In the genomic region with DNA sequence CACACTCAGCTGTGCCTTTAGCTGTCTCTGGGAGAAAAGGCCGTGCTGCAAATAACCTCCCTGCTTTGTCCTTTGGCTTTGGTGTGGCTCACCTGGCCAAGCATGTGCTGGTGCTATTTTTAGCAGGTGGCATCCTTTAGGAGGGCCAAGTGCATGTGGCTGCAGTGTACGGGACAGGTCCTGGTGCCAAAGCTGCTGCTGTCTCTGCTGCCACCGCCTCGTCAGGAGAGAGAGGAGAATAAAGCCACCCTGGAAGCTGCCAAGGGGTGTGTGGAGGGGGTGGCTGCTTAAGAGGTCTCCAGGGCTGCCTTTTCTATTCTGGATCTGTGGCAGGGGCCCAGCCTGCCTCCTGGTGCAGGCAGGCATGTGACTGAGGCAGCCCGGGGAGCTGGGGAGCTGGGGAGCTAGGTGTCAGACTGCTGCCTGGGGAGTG, we compare ENCODE assay signal across 12 cellular contexts. TPM values are rescaled to one million over a fixed set of nuclear protein-coding genes. Genes with fewer than 3 reads are reported as not detected.
DNase-seq lines count a peak whose midpoint lies in the region; ATAC-seq and TF ChIP-seq lines count a peak whose summit lies in the region.
"Had no signal": no experiment of that assay in that cellular context is flagged by ENCODE, and none has a peak within 500 bp of the region (broad histone marks: within the 10 kb centered on the region; RNA-seq: fewer than 3 reads in every experiment).

No MANE protein-coding gene starts in this region.

- intact Hi-C loops in body of pancreas (cut with DNase I) (no loop called here), cardiac septum (cut with DNase I) (loop anchor here (2.0 kb wide), 1 partner anchor 18 kb away; no protein-coding TSS in a partner anchor), upper lobe of right lung (cut with DNase I) (no loop called here)

- no peaks in the 10 kb centered on the region for H3K27me3 ChIP-seq in body of pancreas
- peaks cover 10% of the 10 kb centered on the region for H3K27me3 ChIP-seq in neural progenitor cell
- H3K27me3 ChIP-seq in upper lobe of right lung: no peaks in the 10 kb centered on the region

- no peak overlapping the region for H3K4me3 ChIP-seq in body of pancreas
- no peak overlapping the region for H3K4me3 ChIP-seq in neural progenitor cell
- H3K4me3 ChIP-seq in upper lobe of right lung: no peak overlapping the region
- H3K4me3 ChIP-seq: K562 had no signal

- no peak overlapping the region for H3K9ac ChIP-seq in neural progenitor cell

- H3K27ac Mint-ChIP-seq in neural progenitor cell (no peak overlapping the region), progenitor cell of endocrine pancreas (no peak overlapping the region)
- no peak overlapping the region for H3K27ac Mint-ChIP-seq in stimulated activated memory B cell treated with anti-CD40 and anti-IgM and Interleukin-4, amounts not matched to agents 10 μg/mL and 1 μg/mL and 100 μg/mL, for 72 hours
- H3K27ac Mint-ChIP-seq: activated naive CD8-positive, alpha-beta T cell treated with anti-CD3 and anti-CD28 coated beads for 36 hours had no signal

- H3K36me3 Mint-ChIP-seq in neural progenitor cell: no peaks in the 10 kb centered on the region
- H3K36me3 Mint-ChIP-seq in progenitor cell of endocrine pancreas (ENCODE audit: insufficient read depth): peaks cover 3% of the 10 kb centered on the region
- peaks cover 11% of the 10 kb centered on the region for H3K36me3 Mint-ChIP-seq in stimulated activated memory B cell treated with anti-CD40 and anti-IgM and Interleukin-4, amounts not matched to agents 10 μg/mL and 1 μg/mL and 100 μg/mL, for 72 hours

- TF ChIP-seq CTCF in body of pancreas (IDR thresholded peaks at IDR 0.05) (no peak), neural progenitor cell (IDR thresholded peaks at IDR 0.05) (no peak), upper lobe of right lung (IDR thresholded peaks at IDR 0.05) (no peak), progenitor cell of endocrine pancreas (IDR thresholded peaks at IDR 0.05; ENCODE audit: unreplicated experiment) (no peak)

- peak; percentile 39 for ATAC-seq in body of pancreas
- peak; percentile 51 for ATAC-seq in upper lobe of right lung
- no peak for ATAC-seq in stimulated activated memory B cell treated with anti-CD40 and anti-IgM and Interleukin-4, amounts not matched to agents 10 μg/mL and 1 μg/mL and 100 μg/mL, for 72 hours
- ATAC-seq in GM21515 (IDR thresholded peaks at IDR 0.05; ENCODE audit: unreplicated experiment): no peak
- ATAC-seq: effector memory CD8-positive, alpha-beta T cell; K562; naive thymus-derived CD8-positive, alpha-beta T cell had no signal

- H2AFZ ChIP-seq in neural progenitor cell (replicated peaks): no peak overlapping the region

- peak overlapping the region; percentile 33 for H3K4me2 ChIP-seq in neural progenitor cell

- peaks cover 57% of the 10 kb centered on the region for H4K20me1 ChIP-seq in neural progenitor cell (ENCODE audit: low read depth)

- H3K27me3 Mint-ChIP-seq in neural progenitor cell (ENCODE audit: insufficient read depth, low read depth): no peaks in the 10 kb centered on the region
- H3K27me3 Mint-ChIP-seq in progenitor cell of endocrine pancreas: no peaks in the 10 kb centered on the region
- no peaks in the 10 kb centered on the region for H3K27me3 Mint-ChIP-seq in stimulated activated memory B cell treated with anti-CD40 and anti-IgM and Interleukin-4, amounts not matched to agents 10 μg/mL and 1 μg/mL and 100 μg/mL, for 72 hours
- H3K27me3 Mint-ChIP-seq: activated naive CD8-positive, alpha-beta T cell treated with anti-CD3 and anti-CD28 coated beads for 36 hours; effector memory CD8-positive, alpha-beta T cell; naive thymus-derived CD8-positive, alpha-beta T cell had no signal

- H3K9me3 Mint-ChIP-seq in neural progenitor cell: peaks cover 3% of the 10 kb centered on the region
- no peaks in the 10 kb centered on the region for H3K9me3 Mint-ChIP-seq in progenitor cell of endocrine pancreas (ENCODE audit: low read depth)
- H3K9me3 Mint-ChIP-seq in stimulated activated memory B cell treated with anti-CD40 and anti-IgM and Interleukin-4, amounts not matched to agents 10 μg/mL and 1 μg/mL and 100 μg/mL, for 72 hours: no peaks in the 10 kb centered on the region
- H3K9me3 Mint-ChIP-seq: activated naive CD8-positive, alpha-beta T cell treated with anti-CD3 and anti-CD28 coated beads for 36 hours; effector memory CD8-positive, alpha-beta T cell; naive thymus-derived CD8-positive, alpha-beta T cell had no signal

- peaks cover 100% of the 10 kb centered on the region for H3K79me2 ChIP-seq in neural progenitor cell (ENCODE audit: low read depth)

- no peak overlapping the region for H3K4me3 Mint-ChIP-seq in neural progenitor cell
- no peak overlapping the region for H3K4me3 Mint-ChIP-seq in progenitor cell of endocrine pancreas (ENCODE audit: low read depth)
- no peak overlapping the region for H3K4me3 Mint-ChIP-seq in stimulated activated memory B cell treated with anti-CD40 and anti-IgM and Interleukin-4, amounts not matched to agents 10 μg/mL and 1 μg/mL and 100 μg/mL, for 72 hours
- H3K4me3 Mint-ChIP-seq: activated naive CD8-positive, alpha-beta T cell treated with anti-CD3 and anti-CD28 coated beads for 36 hours; effector memory CD8-positive, alpha-beta T cell; naive thymus-derived CD8-positive, alpha-beta T cell had no signal

- H3K27ac ChIP-seq in body of pancreas: peak overlapping the region in 3 of 4 donors; percentile 1 to 49 (median 19)
- no peak overlapping the region for H3K27ac ChIP-seq in neural progenitor cell
- peak overlapping the region; percentile 42 for H3K27ac ChIP-seq in upper lobe of right lung

- DNase-seq in body of pancreas: peak; percentile 32 to 76 (median 65)
- DNase-seq in cardiac septum (ENCODE audit: low spot score): peak; percentile 92
- no peak for DNase-seq in neural progenitor cell (ENCODE audit: low spot score)
- no peak for DNase-seq in upper lobe of right lung
- no peak for DNase-seq in progenitor cell of endocrine pancreas (ENCODE audit: low spot score, unreplicated experiment)
- DNase-seq: activated naive CD8-positive, alpha-beta T cell treated with anti-CD3 and anti-CD28 coated beads for 36 hours; effector memory CD8-positive, alpha-beta T cell; naive thymus-derived CD8-positive, alpha-beta T cell; NCI-H1694 treated with DMSO at 0.1 percent for 48 hours had no signal

- H3K4me1 Mint-ChIP-seq in neural progenitor cell (peaks cover 53% of the 10 kb centered on the region), progenitor cell of endocrine pancreas (ENCODE audit: low read depth) (peaks cover 38% of the 10 kb centered on the region)
- H3K4me1 Mint-ChIP-seq in stimulated activated memory B cell treated with anti-CD40 and anti-IgM and Interleukin-4, amounts not matched to agents 10 μg/mL and 1 μg/mL and 100 μg/mL, for 72 hours: peaks cover 47% of the 10 kb centered on the region

- H3K4me1 ChIP-seq in body of pancreas (peaks cover 68% of the 10 kb centered on the region), neural progenitor cell (peaks cover 59% of the 10 kb centered on the region), upper lobe of right lung (peaks cover 29% of the 10 kb centered on the region)

- H3K36me3 ChIP-seq in body of pancreas (replicated peaks in 1 of 2; ENCODE audit: insufficient read depth in 1 of 2, low read depth in 2 of 2) (no peaks in the 10 kb centered on the region), neural progenitor cell (no peaks in the 10 kb centered on the region), upper lobe of right lung (no peaks in the 10 kb centered on the region)

- peaks cover 21% of the 10 kb centered on the region for H3F3A ChIP-seq in neural progenitor cell (ENCODE audit: low read depth)

- no peak for TF ChIP-seq POLR2A in body of pancreas (IDR thresholded peaks at IDR 0.05)

- 15 to 35% methylated on average over 5 of the region's 5 CpGs for WGBS in body of pancreas, 2 donors

- no peaks in the 10 kb centered on the region for H3K9me3 ChIP-seq in body of pancreas
- no peaks in the 10 kb centered on the region for H3K9me3 ChIP-seq in neural progenitor cell (ENCODE audit: low read depth)
- H3K9me3 ChIP-seq in upper lobe of right lung: no peaks in the 10 kb centered on the region

RNA-seq across cellular contexts. Expression of gene AKAP1, which starts 6.2 kb away (rescaled TPM):
- total RNA-seq in body of pancreas: 10 to 100 TPM; 24.4 to 48.5 TPM
- total RNA-seq in cardiac septum: 108 TPM
- 8.8 and 13.4 TPM in 2 replicates for total RNA-seq in neural progenitor cell (ENCODE audit: low replicate concordance)
- 59.9 TPM for total RNA-seq in upper lobe of right lung
- total RNA-seq in progenitor cell of endocrine pancreas: 63.3 and 67.9 TPM in 2 replicates

Comparison
In these comparisons a context has a peak if more than half of its experiments do, and no peak if none do; other contexts are left out.
1. ATAC-seq: peak in body of pancreas (single experiment) and upper lobe of right lung (single experiment); none in stimulated activated memory B cell treated with anti-CD40 and anti-IgM and Interleukin-4, amounts not matched to agents 10 μg/mL and 1 μg/mL and 100 μg/mL, for 72 hours (single experiment) and GM21515 (single experiment).
2. DNase-seq: peak in body of pancreas (4 of 4) and cardiac septum (single experiment); none in neural progenitor cell (single experiment), upper lobe of right lung (single experiment) and progenitor cell of endocrine pancreas (single experiment).